Comparison of ENCODE assay signal across 1 cellular context in genomic region chr7:5517057-5517456, GRCh38.
A peak's percentile ranks its signal among the peaks of the same experiment; 100 is the strongest.
TF ChIP-seq lines count a peak whose summit lies in the region.

No MANE protein-coding gene starts in this region.

TF ChIP-seq in K562, 482 proteins besides CTCF, POLR2A, EP300 and RAD21:
- TF ChIP-seq IRF1 (CRISPR knock-in tag; IDR thresholded peaks at IDR 0.05; ENCODE audit: borderline replicate concordance) (no peak), PRDM10 (IDR thresholded peaks at IDR 0.05; ENCODE audit: partially characterized antibody) (peak; percentile 72)
